8 cellular contexts compared by ENCODE assay signal in the genomic region with DNA sequence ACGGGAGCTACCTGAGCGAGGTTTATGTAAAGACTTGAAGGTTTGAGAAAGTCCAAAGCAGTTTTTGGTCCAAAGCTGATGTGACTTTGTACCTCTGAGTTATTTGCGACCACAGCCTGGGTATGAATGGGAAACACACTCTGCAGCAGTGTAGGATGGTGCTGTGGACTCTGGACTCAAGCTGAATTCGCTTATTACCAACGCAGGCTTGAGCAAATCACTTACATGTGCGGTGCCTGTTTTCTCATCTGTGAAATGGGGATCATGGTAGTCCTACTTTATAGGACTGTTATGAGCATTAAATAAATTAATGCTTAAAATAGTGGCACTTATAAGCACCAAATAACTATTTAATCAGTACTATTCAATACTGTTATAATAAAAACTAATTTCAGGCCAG.
"Had no signal": no experiment of that assay in that cellular context is flagged by ENCODE, and none has a peak within 500 bp of the region (broad histone marks: within the 10 kb centered on the region; RNA-seq: fewer than 3 reads in every experiment).

No MANE protein-coding gene starts in this region.

- FAIRE-seq: G401.6, GM12878, GM12891, GM12892, GM18507, GM19239 had no signal

- ATAC-seq: GM12878 had no signal

- H3K4me3 ChIP-seq: GM12878 had no signal

- DNase-seq: GDM1, GF-D8 had no signal
